Comparison of ENCODE assay signal across 12 cellular contexts in the genomic region with DNA sequence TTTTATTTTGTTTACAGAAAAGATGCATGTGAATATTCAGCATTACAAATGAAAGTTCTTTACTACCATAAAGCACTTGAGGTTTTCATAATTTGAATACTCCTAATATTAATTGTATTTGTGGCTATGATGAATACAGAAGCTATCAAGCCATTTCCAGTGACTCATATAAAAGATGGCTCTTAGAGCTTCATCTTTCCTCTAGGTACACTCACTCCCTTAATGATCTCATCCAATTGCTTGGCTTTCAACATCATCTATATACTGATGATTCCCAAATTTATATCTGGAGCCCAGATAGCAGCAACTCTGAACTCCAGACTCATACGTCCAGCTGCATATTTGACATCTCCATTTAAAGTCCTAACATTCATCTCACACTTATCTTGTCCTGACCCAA.
"Had no signal": no experiment of that assay in that cellular context is flagged by ENCODE, and none has a peak within 500 bp of the region (broad histone marks: within the 10 kb centered on the region; RNA-seq: fewer than 3 reads in every experiment).

No MANE protein-coding gene starts in this region.

- H3K27me3 ChIP-seq: esophagus muscularis mucosa, heart left ventricle, right lobe of liver, transverse colon had no signal

- DNase-seq: activated CD4-positive, alpha-beta T cell treated with anti-CD3 and anti-CD28 coated beads, Interleukin-2, amount 50 U/mL, for 4 hours; activated CD4-positive, CD25-positive, alpha-beta regulatory T cell treated with anti-CD3 and anti-CD28 coated beads, Interleukin-2, amount 50 U/mL, for 72 hours; activated effector memory CD4-positive, alpha-beta T cell treated with Interleukin-2 at 50 U/mL for 16 hours; activated T-cell treated with anti-CD3 and anti-CD28 coated beads, Interleukin-2, amount 50 U/mL, for 1 hour; heart left ventricle; psoas muscle; right lobe of liver; stimulated activated CD4-positive, alpha-beta T cell treated with anti-CD3 and anti-CD28 coated beads, Interleukin-2, amount 100 ng/mL, for 24 hours; stimulated activated naive B cell treated with anti-CD40 and anti-IgM and Interleukin-4, amounts not matched to agents 10 μg/mL and 1 μg/mL and 100 μg/mL, for 72 hours; transverse colon had no signal

- H3K4me1 ChIP-seq: esophagus muscularis mucosa, heart left ventricle, psoas muscle, right lobe of liver had no signal

- H3K27ac ChIP-seq: esophagus muscularis mucosa, heart left ventricle, psoas muscle, right lobe of liver, transverse colon had no signal

- ATAC-seq: activated naive CD4-positive, alpha-beta T cell treated with anti-CD3 and anti-CD28 coated beads, Interleukin-2, amount 50 U/mL, for 72 hours; heart left ventricle; psoas muscle; right lobe of liver; stimulated activated naive B cell treated with anti-CD40 and anti-IgM and Interleukin-4, amounts not matched to agents 10 μg/mL and 1 μg/mL and 100 μg/mL, for 72 hours had no signal

- H3K4me3 ChIP-seq: esophagus muscularis mucosa, heart left ventricle, psoas muscle, right lobe of liver, transverse colon had no signal

- H3K9me3 ChIP-seq: esophagus muscularis mucosa, heart left ventricle, psoas muscle, right lobe of liver, transverse colon had no signal

- H3K36me3 ChIP-seq: esophagus muscularis mucosa, heart left ventricle, right lobe of liver, transverse colon had no signal
